Comparison of ENCODE assay signal across 14 cellular contexts in the genomic region with DNA sequence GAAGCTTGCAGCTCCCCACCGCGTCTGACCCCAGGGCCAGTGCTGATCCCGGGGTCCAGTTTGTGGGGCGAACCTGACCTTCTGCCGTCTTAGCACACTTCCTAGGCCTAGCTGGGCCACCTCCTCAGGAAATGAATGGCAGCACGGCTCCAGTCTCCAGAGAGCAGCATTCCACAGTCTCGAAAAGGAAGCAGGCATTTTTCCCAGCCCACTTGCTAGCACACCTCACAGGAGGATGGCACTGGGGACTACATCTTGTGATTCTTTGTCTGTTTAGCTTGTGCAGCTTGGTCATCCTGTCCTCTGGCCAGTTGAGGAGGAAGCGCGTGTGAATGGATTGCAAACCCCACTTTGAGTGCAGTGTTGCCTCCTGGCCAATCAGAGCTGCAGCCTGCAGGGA.
DNase-seq lines count a peak whose midpoint lies in the region; ATAC-seq and TF ChIP-seq lines count a peak whose summit lies in the region.
"Had no signal": no experiment of that assay in that cellular context is flagged by ENCODE, and none has a peak within 500 bp of the region (broad histone marks: within the 10 kb centered on the region; RNA-seq: fewer than 3 reads in every experiment).

No MANE protein-coding gene starts in this region.

- no peak overlapping the region for H4K8ac ChIP-seq in neuronal stem cell (ENCODE audit: low read depth, low read length)

- no peak overlapping the region for H3K14ac ChIP-seq in neuronal stem cell (ENCODE audit: low read length)

- intact Hi-C loops in spleen (cut with DNase I; ENCODE audit: low total_unique reads) = no loop called here

- TF ChIP-seq CTCF in WTC11 (IDR thresholded peaks at IDR 0.05) (no peak), endodermal cell (conservative IDR thresholded peaks at IDR 0.05) (no peak), spleen (IDR thresholded peaks at IDR 0.05 in 8 of 11, conservative IDR thresholded peaks at IDR 0.05 in 3 of 11) (no peak)

- H3K27ac Mint-ChIP-seq in WTC11 (no peak overlapping the region), endodermal cell (no peak overlapping the region)
- H3K27ac Mint-ChIP-seq: CD4-positive, alpha-beta memory T cell; HFFc6 had no signal

- TF ChIP-seq POLR2A in spleen (IDR thresholded peaks at IDR 0.05) = no peak

- H3K9me3 Mint-ChIP-seq in WTC11 = peaks cover 27% of the 10 kb centered on the region
- peaks cover 14% of the 10 kb centered on the region for H3K9me3 Mint-ChIP-seq in endodermal cell

- no peak overlapping the region for H3K4ac ChIP-seq in neuronal stem cell (ENCODE audit: low read length)

- no peak overlapping the region for H3K18ac ChIP-seq in neuronal stem cell (ENCODE audit: low read length)

- H3K4me1 Mint-ChIP-seq in WTC11 (peaks cover 29% of the 10 kb centered on the region), endodermal cell (no peaks in the 10 kb centered on the region)
- H3K4me1 Mint-ChIP-seq: CD4-positive, alpha-beta memory T cell had no signal

- H2BK120ac ChIP-seq in neuronal stem cell (ENCODE audit: low read depth, low read length) = no peak overlapping the region

- no peak overlapping the region for H2AK5ac ChIP-seq in neuronal stem cell (ENCODE audit: low read depth, low read length)

- CTCF ChIA-PET in WTC11 (lab: Charles Lee) = no interaction called here

- H3K36me3 Mint-ChIP-seq in WTC11 (peaks cover 7% of the 10 kb centered on the region), endodermal cell (ENCODE audit: low read depth) (no peaks in the 10 kb centered on the region)

- H3K9ac ChIP-seq in endodermal cell (ENCODE audit: extremely low read depth, low read length, poor library complexity, severe bottlenecking) (no peak overlapping the region), neuronal stem cell (ENCODE audit: low read depth, low read length, poor library complexity) (peak overlapping the region; percentile 24)
- H3K9ac ChIP-seq: GM23248 had no signal

- H2BK5ac ChIP-seq in neuronal stem cell (ENCODE audit: low read length) = no peak overlapping the region

- ATAC-seq in WTC11 = peak; percentile 22; the same call in 1 of the 2 replicates
- ATAC-seq in HG02759 (IDR thresholded peaks at IDR 0.05; ENCODE audit: unreplicated experiment) = no peak

- H3K27me3 Mint-ChIP-seq in WTC11 (ENCODE audit: low read depth) (peaks cover 3% of the 10 kb centered on the region; the same call in 1 of the 2 replicates), endodermal cell (ENCODE audit: insufficient read depth) (peaks cover 2% of the 10 kb centered on the region)
- H3K27me3 Mint-ChIP-seq: CD4-positive, alpha-beta memory T cell had no signal

- H3K4me1 ChIP-seq in endodermal cell (ENCODE audit: control insufficient read depth, insufficient read depth, low read length) (no peaks in the 10 kb centered on the region), neuronal stem cell (ENCODE audit: control insufficient read depth in 2 of 2, insufficient read depth in 1 of 2, low read depth in 1 of 2, low read length in 2 of 2) (peaks cover 0 to 1% of the 10 kb centered on the region in 2 donors), spleen (no peaks in the 10 kb centered on the region)
- H3K4me1 ChIP-seq: HAP-1 had no signal

- 92% methylated on average over 8 to 9 of the region's 9 CpGs for WGBS in endodermal cell (ENCODE audit: insufficient coverage in 1 of 2, insufficient read length in 1 of 2), 2 experiments
- WGBS in neuronal stem cell (ENCODE audit: extremely low coverage in 2 of 2, insufficient read length in 2 of 2, insufficient replicate concordance in 1 of 2), 2 donors = no CpG with 5 or more reads among the region's 9 CpGs
- 46 to 54% (median 51%) methylated on average over 8 to 9 of the region's 9 CpGs for WGBS in spleen, 5 donors

- H3K27ac ChIP-seq in endodermal cell (ENCODE audit: low read depth, low read length) (peak overlapping the region; percentile 34), neuronal stem cell (replicated peaks; ENCODE audit: low read length) (no peak overlapping the region), spleen (no peak overlapping the region)
- H3K27ac ChIP-seq: GM23248 had no signal

- POLR2A ChIA-PET in WTC11 (lab: Charles Lee) = interaction anchor here (0.6 kb wide), 1 partner anchor 855 kb away, joined by 4 read pairs; no protein-coding TSS in a partner anchor

- no peak overlapping the region for H4K91ac ChIP-seq in neuronal stem cell (ENCODE audit: low read depth, low read length, poor library complexity)

- H2BK15ac ChIP-seq in neuronal stem cell (ENCODE audit: low read length) = no peak overlapping the region

- H3K79me1 ChIP-seq in neuronal stem cell (ENCODE audit: low read depth, low read length) = no peaks in the 10 kb centered on the region

- no peak overlapping the region for H3K23ac ChIP-seq in neuronal stem cell (ENCODE audit: low read depth, low read length, poor library complexity)

- no peaks in the 10 kb centered on the region for H3K36me3 ChIP-seq in endodermal cell (ENCODE audit: control insufficient read depth, insufficient read depth, low read length)
- H3K36me3 ChIP-seq in neuronal stem cell (replicated peaks in 1 of 2; ENCODE audit: control insufficient read depth in 2 of 2, insufficient read depth in 2 of 2, low read length in 2 of 2) = no peaks in the 10 kb centered on the region
- no peaks in the 10 kb centered on the region for H3K36me3 ChIP-seq in spleen
- H3K36me3 ChIP-seq: HAP-1 had no signal

- no peaks in the 10 kb centered on the region for H3K27me3 ChIP-seq in endodermal cell (ENCODE audit: control insufficient read depth, insufficient read depth, low read length, poor library complexity, severe bottlenecking)
- H3K27me3 ChIP-seq in neuronal stem cell (ENCODE audit: control insufficient read depth in 3 of 3, insufficient read depth in 3 of 3, low read depth in 1 of 3, low read length in 3 of 3) = no peaks in the 10 kb centered on the region
- H3K27me3 ChIP-seq in spleen (replicated peaks in 1 of 7) = peaks cover 0 to 24% (median 0%) of the 10 kb centered on the region in 7 donors

- peak overlapping the region; percentile 7 for H2AFZ ChIP-seq in neuronal stem cell (ENCODE audit: low read length)
- H2AFZ ChIP-seq: GM23248 had no signal

- H3K4me3 Mint-ChIP-seq in WTC11 = no peak overlapping the region
- no peak overlapping the region for H3K4me3 Mint-ChIP-seq in endodermal cell
- H3K4me3 Mint-ChIP-seq: CD4-positive, alpha-beta memory T cell; HFFc6 had no signal

- DNase-seq in WTC11 (ENCODE audit: low spot score) (no peak), endodermal cell (no peak), neuronal stem cell (ENCODE audit: low spot score) (no peak), spleen (no peak), amniotic stem cell (lab: John Stamatoyannopoulos, UW) (no peak)
- DNase-seq: C1 segment of cervical spinal cord; Calu3; CD4-positive, alpha-beta memory T cell; COR-L47; DND-41; GM23248; HFFc6 had no signal

- no peak overlapping the region for H2BK12ac ChIP-seq in neuronal stem cell (ENCODE audit: low read length)

- H3K4me3 ChIP-seq in endodermal cell (ENCODE audit: low read length) (no peak overlapping the region), neuronal stem cell (ENCODE audit: low read length in 2 of 2) (no peak overlapping the region), spleen (no peak overlapping the region)
- H3K4me3 ChIP-seq: GM23248, HAP-1 had no signal

- H3K9me3 ChIP-seq in endodermal cell (ENCODE audit: control insufficient read depth, low read length) (peaks cover 3% of the 10 kb centered on the region), neuronal stem cell (replicated peaks in 1 of 2; ENCODE audit: control insufficient read depth in 2 of 2, insufficient read depth in 1 of 2, low read depth in 1 of 2, low read length in 2 of 2) (peaks cover 7 to 15% of the 10 kb centered on the region in 2 donors), spleen (peaks cover 0 to 76% (median 40%) of the 10 kb centered on the region in 8 donors)

- no peak overlapping the region for H3K4me2 ChIP-seq in neuronal stem cell (ENCODE audit: insufficient read depth, low read length, poor library complexity, severe bottlenecking)

TF ChIP-seq in WTC11, 78 proteins besides CTCF, POLR2A, EP300 and RAD21 (continues in another document):
- TF ChIP-seq, protein P1, sequence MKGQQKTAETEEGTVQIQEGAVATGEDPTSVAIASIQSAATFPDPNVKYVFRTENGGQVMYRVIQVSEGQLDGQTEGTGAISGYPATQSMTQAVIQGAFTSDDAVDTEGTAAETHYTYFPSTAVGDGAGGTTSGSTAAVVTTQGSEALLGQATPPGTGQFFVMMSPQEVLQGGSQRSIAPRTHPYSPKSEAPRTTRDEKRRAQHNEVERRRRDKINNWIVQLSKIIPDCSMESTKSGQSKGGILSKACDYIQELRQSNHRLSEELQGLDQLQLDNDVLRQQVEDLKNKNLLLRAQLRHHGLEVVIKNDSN (CRISPR knock-in tag; IDR thresholded peaks at IDR 0.05) = no peak
- TF ChIP-seq, protein P2, sequence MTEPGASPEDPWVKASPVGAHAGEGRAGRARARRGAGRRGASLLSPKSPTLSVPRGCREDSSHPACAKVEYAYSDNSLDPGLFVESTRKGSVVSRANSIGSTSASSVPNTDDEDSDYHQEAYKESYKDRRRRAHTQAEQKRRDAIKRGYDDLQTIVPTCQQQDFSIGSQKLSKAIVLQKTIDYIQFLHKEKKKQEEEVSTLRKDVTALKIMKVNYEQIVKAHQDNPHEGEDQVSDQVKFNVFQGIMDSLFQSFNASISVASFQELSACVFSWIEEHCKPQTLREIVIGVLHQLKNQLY (CRISPR knock-in tag; IDR thresholded peaks at IDR 0.05) = no peak
- TF ChIP-seq MXD4 (CRISPR knock-in tag; IDR thresholded peaks at IDR 0.05; ENCODE audit: borderline replicate concordance) (no peak), ZNF232 (CRISPR knock-in tag; IDR thresholded peaks at IDR 0.05) (no peak), NFATC4 (CRISPR knock-in tag; IDR thresholded peaks at IDR 0.05) (no peak)
- TF ChIP-seq, protein P3, sequence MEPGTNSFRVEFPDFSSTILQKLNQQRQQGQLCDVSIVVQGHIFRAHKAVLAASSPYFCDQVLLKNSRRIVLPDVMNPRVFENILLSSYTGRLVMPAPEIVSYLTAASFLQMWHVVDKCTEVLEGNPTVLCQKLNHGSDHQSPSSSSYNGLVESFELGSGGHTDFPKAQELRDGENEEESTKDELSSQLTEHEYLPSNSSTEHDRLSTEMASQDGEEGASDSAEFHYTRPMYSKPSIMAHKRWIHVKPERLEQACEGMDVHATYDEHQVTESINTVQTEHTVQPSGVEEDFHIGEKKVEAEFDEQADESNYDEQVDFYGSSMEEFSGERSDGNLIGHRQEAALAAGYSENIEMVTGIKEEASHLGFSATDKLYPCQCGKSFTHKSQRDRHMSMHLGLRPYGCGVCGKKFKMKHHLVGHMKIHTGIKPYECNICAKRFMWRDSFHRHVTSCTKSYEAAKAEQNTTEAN (CRISPR knock-in tag; IDR thresholded peaks at IDR 0.05) = no peak
